Comparison of ENCODE assay signal across 22 cellular contexts in the genomic region with DNA sequence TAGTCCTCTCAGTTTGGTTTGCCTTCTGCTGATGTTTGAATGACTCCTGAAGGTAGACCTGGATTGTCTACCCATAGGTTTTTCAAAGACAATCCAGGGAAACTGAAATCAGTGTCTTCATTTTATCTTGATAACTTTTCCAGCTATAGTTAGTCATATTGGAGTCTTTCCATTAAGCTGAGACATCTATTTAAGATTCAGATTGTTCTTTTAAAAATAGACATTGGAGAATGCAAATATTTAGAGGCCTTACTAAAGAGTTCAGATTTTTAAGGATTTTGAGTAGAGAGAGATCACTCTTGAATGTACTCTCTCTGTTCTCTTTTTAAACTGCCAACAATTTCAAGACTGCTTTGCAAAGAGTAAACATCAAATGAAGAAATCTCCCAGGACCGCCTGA.
A peak's percentile ranks its signal among the peaks of the same experiment; 100 is the strongest.
DNase-seq lines count a peak whose midpoint lies in the region; ATAC-seq and TF ChIP-seq lines count a peak whose summit lies in the region.
"Had no signal": no experiment of that assay in that cellular context is flagged by ENCODE, and none has a peak within 500 bp of the region (broad histone marks: within the 10 kb centered on the region; RNA-seq: fewer than 3 reads in every experiment).

No MANE protein-coding gene starts in this region.

- H3K4me3 Mint-ChIP-seq in osteocyte (ENCODE audit: unreplicated experiment), result no peak overlapping the region
- H3K4me3 Mint-ChIP-seq in natural killer cell treated with Interleukin-12 subunit alpha and Interleukin-12 subunit beta and Interleukin-15 and Interleukin-18, amount 100 ng/mL, for 72 hours, result no peak overlapping the region
- H3K4me3 Mint-ChIP-seq: activated CD8-positive, alpha-beta memory T cell treated with anti-CD3 and anti-CD28 coated beads, Interleukin-2, amount 10 ng/mL, durations not matched to agents 7 days and 5 days; activated T-cell treated with anti-CD3 and anti-CD28 coated beads, Interleukin-2, amount 50 U/mL, for 72 hours; WTC11 had no signal

- peaks cover 25% of the 10 kb centered on the region for H3K4me1 Mint-ChIP-seq in osteocyte (ENCODE audit: unreplicated experiment)
- H3K4me1 Mint-ChIP-seq in natural killer cell treated with Interleukin-12 subunit alpha and Interleukin-12 subunit beta and Interleukin-15 and Interleukin-18, amount 100 ng/mL, for 72 hours (ENCODE audit: low read depth in 2 of 2), result no peaks in the 10 kb centered on the region
- H3K4me1 Mint-ChIP-seq: activated CD8-positive, alpha-beta memory T cell treated with anti-CD3 and anti-CD28 coated beads, Interleukin-2, amount 10 ng/mL, durations not matched to agents 7 days and 5 days; WTC11 had no signal

- DNase-seq in EH (ENCODE audit: low read depth) (peak; percentile 46), RWPE2 (ENCODE audit: low spot score) (no peak), fibroblast of mammary gland (ENCODE audit: low read depth) (peak; percentile 34), osteocyte (ENCODE audit: extremely low spot score, unreplicated experiment) (no peak), GF-D8 (lab: John Stamatoyannopoulos, UW) (no peak), NCI-H2227 treated with DMSO at 0.1 percent for 48 hours (lab: John Stamatoyannopoulos, UW) (no peak)
- DNase-seq in natural killer cell treated with Interleukin-12 subunit alpha and Interleukin-12 subunit beta and Interleukin-15 and Interleukin-18, amount 100 ng/mL, for 72 hours (ENCODE audit: low spot score), result no peak
- DNase-seq: activated CD4-positive, alpha-beta T cell treated with anti-CD3 and anti-CD28 coated beads, Interleukin-2, amount 50 U/mL, for 1 hour; activated CD8-positive, alpha-beta memory T cell treated with anti-CD3 and anti-CD28 coated beads, Interleukin-2, amount 10 ng/mL, durations not matched to agents 7 days and 5 days; activated naive CD4-positive, alpha-beta T cell; activated T-cell treated with anti-CD3 and anti-CD28 coated beads, Interleukin-2, amount 50 U/mL, for 72 hours; C1 segment of cervical spinal cord; COR-L47; DMS53; foreskin keratinocyte; left cardiac atrium; NCI-H146; SHP77 treated with DMSO at 0.1 percent for 48 hours; spleen had no signal

- H3K9me3 Mint-ChIP-seq in osteocyte (ENCODE audit: unreplicated experiment), result peaks cover 4% of the 10 kb centered on the region
- H3K9me3 Mint-ChIP-seq in natural killer cell treated with Interleukin-12 subunit alpha and Interleukin-12 subunit beta and Interleukin-15 and Interleukin-18, amount 100 ng/mL, for 72 hours, result peaks cover 7% of the 10 kb centered on the region

- peaks cover 5% of the 10 kb centered on the region for H3K9me3 ChIP-seq in RWPE2 (ENCODE audit: severe bottlenecking)

- no peaks in the 10 kb centered on the region for H3K27me3 Mint-ChIP-seq in osteocyte (ENCODE audit: unreplicated experiment)
- H3K27me3 Mint-ChIP-seq in natural killer cell treated with Interleukin-12 subunit alpha and Interleukin-12 subunit beta and Interleukin-15 and Interleukin-18, amount 100 ng/mL, for 72 hours, result peaks cover 0 to 7% of the 10 kb centered on the region in 2 donors
- H3K27me3 Mint-ChIP-seq: activated CD8-positive, alpha-beta memory T cell treated with anti-CD3 and anti-CD28 coated beads, Interleukin-2, amount 10 ng/mL, durations not matched to agents 7 days and 5 days had no signal

- H3K27me3 ChIP-seq in RWPE2 (ENCODE audit: insufficient read depth, poor library complexity, severe bottlenecking), result no peaks in the 10 kb centered on the region
- H3K27me3 ChIP-seq: foreskin keratinocyte, spleen, tibial nerve had no signal

- H3K4me3 ChIP-seq in RWPE2 (ENCODE audit: severe bottlenecking) (no peak overlapping the region), fibroblast of mammary gland (ENCODE audit: control insufficient read depth, low read depth, low read length) (no peak overlapping the region)
- H3K4me3 ChIP-seq: spleen, tibial nerve had no signal

- H3K27ac ChIP-seq in RWPE2 (ENCODE audit: poor library complexity, severe bottlenecking), result peak overlapping the region; percentile 73
- H3K27ac ChIP-seq: foreskin keratinocyte, spleen, tibial nerve had no signal

- no peak for TF ChIP-seq CTCF in RWPE2 (IDR thresholded peaks at IDR 0.05; ENCODE audit: poor library complexity, severe bottlenecking)
- no peak for TF ChIP-seq CTCF in fibroblast of mammary gland (conservative IDR thresholded peaks at IDR 0.05; ENCODE audit: control insufficient read depth, insufficient read depth, low read depth, low read length)
- no peak for TF ChIP-seq CTCF in osteocyte (IDR thresholded peaks at IDR 0.05)

- peaks cover 15% of the 10 kb centered on the region for H3K4me1 ChIP-seq in RWPE2 (ENCODE audit: insufficient read depth, poor library complexity, severe bottlenecking)
- H3K4me1 ChIP-seq: spleen had no signal

- H3K36me3 ChIP-seq in RWPE2 (ENCODE audit: low read depth), result no peaks in the 10 kb centered on the region
- H3K36me3 ChIP-seq: spleen, tibial nerve had no signal

- H3K27ac Mint-ChIP-seq in osteocyte (ENCODE audit: unreplicated experiment), result peak overlapping the region; percentile 52
- no peak overlapping the region for H3K27ac Mint-ChIP-seq in natural killer cell treated with Interleukin-12 subunit alpha and Interleukin-12 subunit beta and Interleukin-15 and Interleukin-18, amount 100 ng/mL, for 72 hours
- H3K27ac Mint-ChIP-seq: activated CD8-positive, alpha-beta memory T cell treated with anti-CD3 and anti-CD28 coated beads, Interleukin-2, amount 10 ng/mL, durations not matched to agents 7 days and 5 days; activated T-cell treated with anti-CD3 and anti-CD28 coated beads, Interleukin-2, amount 50 U/mL, for 72 hours; WTC11 had no signal

- H3K36me3 Mint-ChIP-seq in osteocyte (ENCODE audit: unreplicated experiment), result peaks cover 4% of the 10 kb centered on the region
- H3K36me3 Mint-ChIP-seq in natural killer cell treated with Interleukin-12 subunit alpha and Interleukin-12 subunit beta and Interleukin-15 and Interleukin-18, amount 100 ng/mL, for 72 hours, result peaks cover 16% of the 10 kb centered on the region
- H3K36me3 Mint-ChIP-seq: activated CD8-positive, alpha-beta memory T cell treated with anti-CD3 and anti-CD28 coated beads, Interleukin-2, amount 10 ng/mL, durations not matched to agents 7 days and 5 days had no signal

- no peak for ATAC-seq in RWPE2 (ENCODE audit: low read depth)
- no peak for ATAC-seq in HG03039 (IDR thresholded peaks at IDR 0.05; ENCODE audit: unreplicated experiment)
- ATAC-seq in natural killer cell treated with Interleukin-12 subunit alpha and Interleukin-12 subunit beta and Interleukin-15 and Interleukin-18, amount 100 ng/mL, for 72 hours, result no peak
- ATAC-seq: activated CD8-positive, alpha-beta memory T cell treated with anti-CD3 and anti-CD28 coated beads, Interleukin-2, amount 10 ng/mL, durations not matched to agents 7 days and 5 days; activated T-cell treated with anti-CD3 and anti-CD28 coated beads, Interleukin-2, amount 50 U/mL, for 72 hours; left cardiac atrium had no signal

Comparison
In these comparisons a context has a peak if more than half of its experiments do, and no peak if none do; other contexts are left out.
1. DNase-seq: peak in EH (single experiment) and fibroblast of mammary gland (single experiment); none in RWPE2 (single experiment), osteocyte (single experiment), natural killer cell treated with Interleukin-12 subunit alpha and Interleukin-12 subunit beta and Interleukin-15 and Interleukin-18, amount 100 ng/mL, for 72 hours (single experiment), GF-D8 (single experiment) and NCI-H2227 treated with DMSO at 0.1 percent for 48 hours (single experiment).